Comparison of ENCODE assay signal across 19 cellular contexts in the genomic region with DNA sequence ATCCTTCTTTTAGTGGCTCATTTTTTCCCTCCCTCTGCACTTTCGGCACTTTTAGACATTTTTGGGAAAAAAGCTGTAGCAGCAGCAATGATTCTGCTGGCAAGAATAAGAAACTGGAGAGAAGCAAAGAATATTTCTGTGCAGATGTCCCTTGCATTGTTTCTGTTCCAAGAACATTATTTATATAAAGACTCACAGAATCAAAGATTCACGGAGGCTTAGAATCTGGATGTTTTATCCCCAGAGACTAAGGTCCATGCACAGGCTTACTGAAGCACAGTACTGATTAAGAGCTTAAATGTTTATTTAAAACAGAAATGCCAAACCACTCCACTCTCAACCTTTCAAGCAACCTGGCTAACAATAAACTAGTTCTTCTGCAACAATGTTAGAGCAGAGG. TPM values are rescaled to one million over a fixed set of nuclear protein-coding genes. Genes with fewer than 3 reads are reported as not detected.
DNase-seq lines count a peak whose midpoint lies in the region; ATAC-seq and TF ChIP-seq lines count a peak whose summit lies in the region.
"Had no signal": no experiment of that assay in that cellular context is flagged by ENCODE, and none has a peak within 500 bp of the region (broad histone marks: within the 10 kb centered on the region; RNA-seq: fewer than 3 reads in every experiment).

No MANE protein-coding gene starts in this region.

- POLR2A ChIA-PET in SK-N-SH (lab: Yijun Ruan, JAX) = interaction anchor here (1.1 kb wide), 1 partner anchor 45 kb away, joined by 3 read pairs; the partner anchor contains the start of gene NEK9

- TF ChIP-seq CTCF in SK-N-SH (IDR thresholded peaks at IDR 0.05) (no peak), fibroblast of the aortic adventitia (IDR thresholded peaks at IDR 0.05; ENCODE audit: insufficient read depth, low read length) (no peak), osteoblast (IDR thresholded peaks at IDR 0.05; ENCODE audit: extremely low read depth, low read depth, low read length) (no peak)

- no peaks in the 10 kb centered on the region for H4K20me1 ChIP-seq in SK-N-SH (ENCODE audit: insufficient read depth)
- H4K20me1 ChIP-seq in osteoblast (ENCODE audit: insufficient read depth, low read length) = no peaks in the 10 kb centered on the region
- H4K20me1 ChIP-seq: BLaER1 had no signal

- peaks cover 0 to 16% of the 10 kb centered on the region in 2 experiments; a peak in 2 of 4 replicates for H3K4me1 ChIP-seq in SK-N-SH (ENCODE audit: control insufficient read depth in 1 of 2, insufficient read depth in 2 of 2, low read depth in 1 of 2, low read length in 1 of 2)
- peaks cover 12% of the 10 kb centered on the region for H3K4me1 ChIP-seq in osteoblast (ENCODE audit: insufficient read depth, low read length)
- H3K4me1 ChIP-seq: BLaER1 had no signal

- H3K36me3 ChIP-seq in SK-N-SH (replicated peaks in 1 of 2; ENCODE audit: control insufficient read depth in 1 of 2, insufficient read depth in 2 of 2, low read length in 1 of 2) (peaks cover 32 to 49% of the 10 kb centered on the region in 2 experiments), osteoblast (ENCODE audit: insufficient read depth, low read length) (peaks cover 34% of the 10 kb centered on the region)

- H3K9ac ChIP-seq in SK-N-SH = no peak overlapping the region
- H3K9ac ChIP-seq: BLaER1 had no signal

- H3K27me3 ChIP-seq in SK-N-SH (ENCODE audit: insufficient read depth) = no peaks in the 10 kb centered on the region
- H3K27me3 ChIP-seq in osteoblast (ENCODE audit: insufficient read depth, low read length) = no peaks in the 10 kb centered on the region
- H3K27me3 ChIP-seq: BLaER1 had no signal

- H2AFZ ChIP-seq in SK-N-SH (ENCODE audit: low read depth) = no peak overlapping the region
- no peak overlapping the region for H2AFZ ChIP-seq in osteoblast (ENCODE audit: low read length)

- CTCF ChIA-PET in SK-N-SH (lab: Yijun Ruan, JAX) = interaction anchor here (2.3 to 15.6 kb wide), 2 partner anchors 137 to 220 kb away, joined by 11 to 290 read pairs; no protein-coding TSS in a partner anchor

- no peaks in the 10 kb centered on the region for H3F3A ChIP-seq in SK-N-SH (replicated peaks; ENCODE audit: insufficient read depth)

- 95% methylated on average over 2 of the region's 2 CpGs for WGBS in SK-N-SH (ENCODE audit: low lambda C conversion rate)

- TF ChIP-seq EP300 in SK-N-SH (IDR thresholded peaks at IDR 0.05; ENCODE audit: borderline replicate concordance in 1 of 2, low read depth in 1 of 2, low read length in 1 of 2) = no peak

- ATAC-seq in SK-N-SH treated with all-trans-retinoic acid at 6 μM for 48 hours (no peak), GM18498 (IDR thresholded peaks at IDR 0.05; ENCODE audit: unreplicated experiment) (no peak)
- ATAC-seq: K562, Panc1 had no signal

- DNase-seq in SK-N-SH (no peak), fibroblast of the aortic adventitia (ENCODE audit: low read depth) (peak; percentile 62), osteoblast (ENCODE audit: insufficient read length, low spot score, missing footprints) (peak; percentile 76), kidney glomerular epithelial cell (lab: John Stamatoyannopoulos, UW) (no peak), germinal center (ENCODE audit: low spot score) (no peak)
- DNase-seq: CD8-positive, alpha-beta memory T cell; GOT3; NCI-H1048; NCI-H1694 treated with DMSO at 0.1 percent for 48 hours; NCI-H2171; NCI-H774 had no signal

- TF ChIP-seq RAD21 in SK-N-SH (IDR thresholded peaks at IDR 0.05; ENCODE audit: low read length) = no peak

- H3K79me2 ChIP-seq in SK-N-SH (ENCODE audit: insufficient read depth) (no peaks in the 10 kb centered on the region), osteoblast (ENCODE audit: insufficient read depth, low read length) (no peaks in the 10 kb centered on the region)

- peak overlapping the region; percentile 11 to 41; a peak in 2 of 4 replicates for H3K27ac ChIP-seq in SK-N-SH (ENCODE audit: low read depth in 2 of 2, low read length in 1 of 2)
- H3K27ac ChIP-seq in osteoblast (ENCODE audit: low read depth, low read length) = no peak overlapping the region
- H3K27ac ChIP-seq in temporal lobe (ENCODE audit: low read depth, low read length) = peak overlapping the region; percentile 38
- H3K27ac ChIP-seq: 22Rv1, BLaER1, HL-60 had no signal

- no peaks in the 10 kb centered on the region for H3K9me2 ChIP-seq in SK-N-SH

- no peak overlapping the region for H3K4me2 ChIP-seq in SK-N-SH
- peak overlapping the region; percentile 28 for H3K4me2 ChIP-seq in osteoblast (ENCODE audit: insufficient read depth, low read length)
- H3K4me2 ChIP-seq: BLaER1 had no signal

- H3K4me3 ChIP-seq in SK-N-SH (ENCODE audit: low read depth in 2 of 2, low read length in 1 of 2) = no peak overlapping the region
- no peak overlapping the region for H3K4me3 ChIP-seq in fibroblast of the aortic adventitia (ENCODE audit: low read depth, low read length)
- H3K4me3 ChIP-seq in osteoblast (ENCODE audit: insufficient read depth, low read length) = no peak overlapping the region
- H3K4me3 ChIP-seq: BLaER1, K562 had no signal

- no peaks in the 10 kb centered on the region for H3K9me3 ChIP-seq in SK-N-SH
- no peaks in the 10 kb centered on the region for H3K9me3 ChIP-seq in osteoblast (ENCODE audit: low read depth, low read length)
- H3K9me3 ChIP-seq: BLaER1 had no signal

TF ChIP-seq in SK-N-SH, 30 proteins besides CTCF, POLR2A, EP300 and RAD21:
- no peak for TF ChIP-seq SIN3A (IDR thresholded peaks at IDR 0.05; ENCODE audit: borderline replicate concordance, low read depth, low read length)

TF ChIP-seq in SK-N-SH treated with all-trans-retinoic acid at 6 μM for 48 hours, 23 proteins besides CTCF, POLR2A, EP300 and RAD21:
- TF ChIP-seq POU6F1 (CRISPR knock-in tag; IDR thresholded peaks at IDR 0.05; ENCODE audit: borderline replicate concordance, low read depth) (no peak), PPARA (CRISPR knock-in tag; IDR thresholded peaks at IDR 0.05; ENCODE audit: borderline replicate concordance) (no peak), TOX (CRISPR knock-in tag; IDR thresholded peaks at IDR 0.05; ENCODE audit: borderline replicate concordance) (no peak), ZFP30 (CRISPR knock-in tag; IDR thresholded peaks at IDR 0.05) (no peak), TCF4 (CRISPR knock-in tag; IDR thresholded peaks at IDR 0.05; ENCODE audit: borderline replicate concordance) (no peak), ISL1 (CRISPR knock-in tag; IDR thresholded peaks at IDR 0.05) (no peak), ZFP3 (CRISPR knock-in tag; IDR thresholded peaks at IDR 0.05) (no peak), ZC3H10 (CRISPR knock-in tag; IDR thresholded peaks at IDR 0.05) (no peak)
TF ChIP-seq in SK-N-SH treated with all-trans-retinoic acid at 6 μM for 48 hours: peak in this region for 0.

RNA-seq across cellular contexts. Expression of gene ZC2HC1C, which starts 12.4 kb away (rescaled TPM):
- polyA plus RNA-seq in SK-N-SH (2012; rRNA removed) = 1.2 and 1.4 TPM in 2 replicates
- polyA plus RNA-seq in SK-N-SH (2012; cell fraction: cytosol; rRNA removed) = 1.2 TPM in 2 replicates
- polyA plus RNA-seq in SK-N-SH (2012; cell fraction: nucleus; rRNA removed) = 1.2 and 2.8 TPM in 2 replicates
- total RNA-seq in fibroblast of the aortic adventitia (ENCODE audit: low replicate concordance) = 0.90 and 1.6 TPM in 2 replicates
- total RNA-seq in osteoblast = 1.1 and 1.2 TPM in 2 replicates
- total RNA-seq in temporal lobe = 1.7 TPM

RNA-seq across cellular contexts. Expression of gene ACYP1, which starts 18.0 kb away (rescaled TPM):
- 53.5 and 70.1 TPM in 2 replicates for polyA plus RNA-seq in SK-N-SH (2012; rRNA removed)
- polyA plus RNA-seq in SK-N-SH (2012; cell fraction: cytosol; rRNA removed) = 86.5 and 95.9 TPM in 2 replicates
- polyA plus RNA-seq in SK-N-SH (2012; cell fraction: nucleus; rRNA removed) = 26.7 and 40.9 TPM in 2 replicates
- 18.3 TPM in 1 of 2 replicates, not detected in the other for total RNA-seq in fibroblast of the aortic adventitia (ENCODE audit: low replicate concordance)
- total RNA-seq in osteoblast = 4.7 and 6.5 TPM in 2 replicates
- 16.0 TPM for total RNA-seq in temporal lobe

RNA-seq across cellular contexts. Expression of gene MLH3, which starts 30.6 kb away (rescaled TPM):
- 3.8 and 4.7 TPM in 2 replicates for polyA plus RNA-seq in SK-N-SH (2012; rRNA removed)
- 2.9 and 3.8 TPM in 2 replicates for polyA plus RNA-seq in SK-N-SH (2012; cell fraction: cytosol; rRNA removed)
- polyA plus RNA-seq in SK-N-SH (2012; cell fraction: nucleus; rRNA removed) = 12.6 and 15.9 TPM in 2 replicates
- 27.2 and 32.5 TPM in 2 replicates for total RNA-seq in fibroblast of the aortic adventitia (ENCODE audit: low replicate concordance)
- 36.8 and 40.5 TPM in 2 replicates for total RNA-seq in osteoblast
- total RNA-seq in temporal lobe = 52.4 TPM

RNA-seq across cellular contexts. Expression of gene NEK9, which starts 45.0 kb away (rescaled TPM):
- polyA plus RNA-seq in SK-N-SH (2012; rRNA removed) = 48.1 and 53.3 TPM in 2 replicates
- 50.2 and 51.3 TPM in 2 replicates for polyA plus RNA-seq in SK-N-SH (2012; cell fraction: cytosol; rRNA removed)
- polyA plus RNA-seq in SK-N-SH (2012; cell fraction: nucleus; rRNA removed) = 111 and 119 TPM in 2 replicates
- total RNA-seq in fibroblast of the aortic adventitia (ENCODE audit: low replicate concordance) (51.3 and 80.8 TPM in 2 replicates), osteoblast (42.7 and 44.5 TPM in 2 replicates), temporal lobe (29.0 TPM)

Comparison
In these comparisons a context has a peak if more than half of its experiments do, and no peak if none do; other contexts are left out.
1. DNase-seq: peak in fibroblast of the aortic adventitia (single experiment) and osteoblast (single experiment); none in SK-N-SH (single experiment), kidney glomerular epithelial cell (single experiment) and germinal center (single experiment).